ENCODE assay signal across 1 cellular context in the genomic region with DNA sequence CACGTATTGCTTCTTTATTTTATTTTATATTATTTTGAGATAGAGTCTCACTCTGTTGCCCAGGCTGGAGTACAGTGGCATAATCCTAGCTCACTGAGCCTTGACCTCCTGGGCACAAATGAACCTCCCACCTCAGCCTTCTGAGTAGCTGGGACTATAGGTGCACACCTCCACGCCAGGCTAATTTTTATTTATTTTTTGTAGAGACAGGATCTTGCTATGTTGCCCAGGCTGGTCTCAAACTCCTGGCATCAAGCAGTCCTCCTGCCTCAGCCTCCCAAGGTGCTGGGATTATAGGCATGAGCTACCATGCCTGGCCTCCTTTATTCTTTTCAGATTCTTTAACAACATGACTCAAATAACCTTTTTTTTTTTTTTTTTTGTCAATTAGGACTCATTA. TPM values are rescaled to one million over a fixed set of nuclear protein-coding genes. Genes with fewer than 3 reads are reported as not detected.
"Had no signal": no experiment of that assay in that cellular context is flagged by ENCODE, and none has a peak within 500 bp of the region (broad histone marks: within the 10 kb centered on the region; RNA-seq: fewer than 3 reads in every experiment).

No MANE protein-coding gene starts in this region.

RNA-seq across cellular contexts. Expression of a gene that starts 6.7 kb away (rescaled TPM):
- polyA plus RNA-seq: neural cell had no signal
